1 cellular context compared by ENCODE assay signal in the genomic region with DNA sequence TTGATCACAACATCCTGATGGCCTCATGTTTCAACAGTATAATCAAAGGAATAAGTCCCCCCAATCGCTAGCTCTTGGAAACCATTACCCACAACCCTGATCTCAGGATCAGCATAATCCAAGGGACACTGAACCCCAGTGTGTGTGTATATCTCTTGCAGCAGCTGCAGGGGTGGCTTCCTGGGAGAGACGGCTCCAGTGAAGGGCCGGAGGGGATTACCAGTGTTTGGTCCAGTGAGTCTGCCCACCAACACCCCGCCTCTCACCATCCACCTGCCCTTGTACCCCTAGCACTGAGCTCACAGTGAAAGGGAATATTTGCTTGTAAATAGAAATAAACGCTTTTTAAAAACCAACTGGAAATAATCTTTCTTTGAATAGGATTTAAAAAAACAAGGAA.
TF ChIP-seq lines count a peak whose summit lies in the region.

No MANE protein-coding gene starts in this region.

TF ChIP-seq in HepG2, 621 proteins besides CTCF, POLR2A, EP300 and RAD21 (continued from another document):
- TF ChIP-seq IKZF1 (IDR thresholded peaks at IDR 0.05) (no peak), NCOA2 (CRISPR knock-in tag; IDR thresholded peaks at IDR 0.05) (no peak), SP2 (CRISPR knock-in tag; IDR thresholded peaks at IDR 0.05) (no peak), ZNF709 (CRISPR knock-in tag; IDR thresholded peaks at IDR 0.05) (no peak), HOXA5 (CRISPR knock-in tag; IDR thresholded peaks at IDR 0.05) (no peak)
- TF ChIP-seq, protein P1, sequence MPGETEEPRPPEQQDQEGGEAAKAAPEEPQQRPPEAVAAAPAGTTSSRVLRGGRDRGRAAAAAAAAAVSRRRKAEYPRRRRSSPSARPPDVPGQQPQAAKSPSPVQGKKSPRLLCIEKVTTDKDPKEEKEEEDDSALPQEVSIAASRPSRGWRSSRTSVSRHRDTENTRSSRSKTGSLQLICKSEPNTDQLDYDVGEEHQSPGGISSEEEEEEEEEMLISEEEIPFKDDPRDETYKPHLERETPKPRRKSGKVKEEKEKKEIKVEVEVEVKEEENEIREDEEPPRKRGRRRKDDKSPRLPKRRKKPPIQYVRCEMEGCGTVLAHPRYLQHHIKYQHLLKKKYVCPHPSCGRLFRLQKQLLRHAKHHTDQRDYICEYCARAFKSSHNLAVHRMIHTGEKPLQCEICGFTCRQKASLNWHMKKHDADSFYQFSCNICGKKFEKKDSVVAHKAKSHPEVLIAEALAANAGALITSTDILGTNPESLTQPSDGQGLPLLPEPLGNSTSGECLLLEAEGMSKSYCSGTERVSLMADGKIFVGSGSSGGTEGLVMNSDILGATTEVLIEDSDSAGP (CRISPR knock-in tag; IDR thresholded peaks at IDR 0.05; ENCODE audit: borderline replicate concordance): no peak
- TF ChIP-seq, protein P2, sequence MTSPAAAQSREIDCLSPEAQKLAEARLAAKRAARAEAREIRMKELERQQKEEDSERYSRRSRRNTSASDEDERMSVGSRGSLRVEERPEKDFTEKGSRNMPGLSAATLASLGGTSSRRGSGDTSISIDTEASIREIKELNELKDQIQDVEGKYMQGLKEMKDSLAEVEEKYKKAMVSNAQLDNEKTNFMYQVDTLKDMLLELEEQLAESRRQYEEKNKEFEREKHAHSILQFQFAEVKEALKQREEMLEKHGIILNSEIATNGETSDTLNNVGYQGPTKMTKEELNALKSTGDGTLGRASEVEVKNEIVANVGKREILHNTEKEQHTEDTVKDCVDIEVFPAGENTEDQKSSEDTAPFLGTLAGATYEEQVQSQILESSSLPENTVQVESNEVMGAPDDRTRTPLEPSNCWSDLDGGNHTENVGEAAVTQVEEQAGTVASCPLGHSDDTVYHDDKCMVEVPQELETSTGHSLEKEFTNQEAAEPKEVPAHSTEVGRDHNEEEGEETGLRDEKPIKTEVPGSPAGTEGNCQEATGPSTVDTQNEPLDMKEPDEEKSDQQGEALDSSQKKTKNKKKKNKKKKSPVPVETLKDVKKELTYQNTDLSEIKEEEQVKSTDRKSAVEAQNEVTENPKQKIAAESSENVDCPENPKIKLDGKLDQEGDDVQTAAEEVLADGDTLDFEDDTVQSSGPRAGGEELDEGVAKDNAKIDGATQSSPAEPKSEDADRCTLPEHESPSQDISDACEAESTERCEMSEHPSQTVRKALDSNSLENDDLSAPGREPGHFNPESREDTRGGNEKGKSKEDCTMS (CRISPR knock-in tag; conservative IDR thresholded peaks at IDR 0.05): no peak
- TF ChIP-seq, protein P3, sequence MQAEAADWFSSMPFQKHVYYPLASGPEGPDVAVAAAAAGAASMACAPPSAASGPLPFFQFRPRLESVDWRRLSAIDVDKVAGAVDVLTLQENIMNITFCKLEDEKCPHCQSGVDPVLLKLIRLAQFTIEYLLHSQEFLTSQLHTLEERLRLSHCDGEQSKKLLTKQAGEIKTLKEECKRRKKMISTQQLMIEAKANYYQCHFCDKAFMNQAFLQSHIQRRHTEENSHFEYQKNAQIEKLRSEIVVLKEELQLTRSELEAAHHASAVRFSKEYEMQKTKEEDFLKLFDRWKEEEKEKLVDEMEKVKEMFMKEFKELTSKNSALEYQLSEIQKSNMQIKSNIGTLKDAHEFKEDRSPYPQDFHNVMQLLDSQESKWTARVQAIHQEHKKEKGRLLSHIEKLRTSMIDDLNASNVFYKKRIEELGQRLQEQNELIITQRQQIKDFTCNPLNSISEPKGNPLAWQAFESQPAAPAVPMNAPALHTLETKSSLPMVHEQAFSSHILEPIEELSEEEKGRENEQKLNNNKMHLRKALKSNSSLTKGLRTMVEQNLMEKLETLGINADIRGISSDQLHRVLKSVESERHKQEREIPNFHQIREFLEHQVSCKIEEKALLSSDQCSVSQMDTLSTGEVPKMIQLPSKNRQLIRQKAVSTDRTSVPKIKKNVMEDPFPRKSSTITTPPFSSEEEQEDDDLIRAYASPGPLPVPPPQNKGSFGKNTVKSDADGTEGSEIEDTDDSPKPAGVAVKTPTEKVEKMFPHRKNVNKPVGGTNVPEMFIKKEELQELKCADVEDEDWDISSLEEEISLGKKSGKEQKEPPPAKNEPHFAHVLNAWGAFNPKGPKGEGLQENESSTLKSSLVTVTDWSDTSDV (CRISPR knock-in tag; IDR thresholded peaks at IDR 0.05): no peak
TF ChIP-seq in HepG2: peak in this region for 0.
